In the genomic region with DNA sequence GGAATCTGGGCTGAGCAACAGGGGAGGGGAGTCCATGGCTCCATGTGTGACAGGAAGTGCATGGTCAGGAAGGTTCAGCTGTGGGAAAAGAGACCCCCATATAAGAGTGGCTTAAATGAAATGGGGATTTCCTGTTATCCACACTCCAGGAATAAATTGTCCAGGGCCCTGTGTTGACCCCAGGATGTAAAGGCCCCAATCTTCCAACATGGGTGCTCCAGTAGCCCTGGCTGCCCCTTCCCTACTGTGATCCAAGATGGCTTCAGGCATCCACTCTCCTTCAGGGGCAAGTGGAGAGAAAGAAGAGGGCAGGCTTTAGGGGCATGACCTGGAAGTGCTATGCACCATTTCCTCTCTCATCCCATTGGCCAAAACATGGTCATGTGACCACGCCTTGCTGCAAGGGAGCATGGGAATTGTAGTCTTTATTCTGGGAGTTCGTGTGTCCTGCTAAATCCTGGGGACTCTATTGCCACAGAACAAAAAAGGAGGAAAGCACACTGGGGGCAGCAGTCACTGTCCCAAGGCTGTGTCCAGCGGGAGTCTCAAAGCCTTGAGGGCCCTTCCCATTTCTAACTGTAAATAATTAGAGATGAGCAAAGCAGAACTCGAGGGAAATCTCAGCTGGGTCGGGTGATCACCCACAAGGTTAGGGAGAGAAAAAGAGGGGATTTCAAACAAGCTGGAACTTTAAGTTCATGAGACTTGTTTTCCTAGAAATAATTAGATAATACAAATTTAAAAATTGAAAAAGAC, we compare ENCODE assay signal across 9 cellular contexts.
DNase-seq lines count a peak whose midpoint lies in the region; ATAC-seq and TF ChIP-seq lines count a peak whose summit lies in the region.
"Had no signal": no experiment of that assay in that cellular context is flagged by ENCODE, and none has a peak within 500 bp of the region (broad histone marks: within the 10 kb centered on the region; RNA-seq: fewer than 3 reads in every experiment).

No MANE protein-coding gene starts in this region.

- TF ChIP-seq CTCF in LNCaP clone FGC (IDR thresholded peaks at IDR 0.05; ENCODE audit: control insufficient read depth, extremely low read depth, insufficient read depth), result no peak
- no peak for TF ChIP-seq CTCF in activated CD8-positive, alpha-beta T cell treated with anti-CD3 and anti-CD28 coated beads for 36 hours (IDR thresholded peaks at IDR 0.05)

- CTCF ChIA-PET in activated CD8-positive, alpha-beta T cell treated with anti-CD3 and anti-CD28 coated beads for 36 hours (lab: Charles Lee), result interaction anchor here (1.6 kb wide), 1 partner anchor 13 kb away, joined by 4 read pairs; no protein-coding TSS in a partner anchor

- DNase-seq in activated T-cell treated with anti-CD3 and anti-CD28 coated beads, Interleukin-2, amount 50 U/mL, for 48 hours, result peak; percentile 32 to 46
- no peak for DNase-seq in activated T-cell treated with anti-CD3 and anti-CD28 coated beads, Interleukin-2, amount 50 U/mL, for 24 hours
- DNase-seq in LNCaP clone FGC (ENCODE audit: low read depth) (peak; percentile 61), retina (peak; percentile 34), NCI-H2107 treated with DMSO at 0.1 percent for 48 hours (lab: John Stamatoyannopoulos, UW; ENCODE audit: unreplicated experiment) (no peak), activated gamma-delta T cell (lab: John Stamatoyannopoulos, UW) (no peak)
- peak; percentile 56 for DNase-seq in activated CD8-positive, alpha-beta T cell treated with anti-CD3 and anti-CD28 coated beads for 36 hours
- DNase-seq: CD8-positive, alpha-beta T cell had no signal

- no peaks in the 10 kb centered on the region for H3K36me3 Mint-ChIP-seq in activated T-cell treated with anti-CD3 and anti-CD28 coated beads, Interleukin-2, amount 50 U/mL, for 24 hours (ENCODE audit: low read depth)
- H3K36me3 Mint-ChIP-seq in activated CD8-positive, alpha-beta T cell treated with anti-CD3 and anti-CD28 coated beads for 36 hours (ENCODE audit: low read depth), result no peaks in the 10 kb centered on the region
- H3K36me3 Mint-ChIP-seq: CD8-positive, alpha-beta T cell had no signal

- intact Hi-C loops in activated CD8-positive, alpha-beta T cell treated with anti-CD3 and anti-CD28 coated beads for 36 hours (cut with micrococcal nuclease), result no loop called here

- H3K27me3 Mint-ChIP-seq in activated T-cell treated with anti-CD3 and anti-CD28 coated beads, Interleukin-2, amount 50 U/mL, for 24 hours, result peaks cover 6% of the 10 kb centered on the region
- peaks cover 5% of the 10 kb centered on the region for H3K27me3 Mint-ChIP-seq in activated CD8-positive, alpha-beta T cell treated with anti-CD3 and anti-CD28 coated beads for 36 hours

- H3K4me1 Mint-ChIP-seq in activated T-cell treated with anti-CD3 and anti-CD28 coated beads, Interleukin-2, amount 50 U/mL, for 24 hours (ENCODE audit: low read depth), result peaks cover 6% of the 10 kb centered on the region
- peaks cover 5% of the 10 kb centered on the region for H3K4me1 Mint-ChIP-seq in activated CD8-positive, alpha-beta T cell treated with anti-CD3 and anti-CD28 coated beads for 36 hours (ENCODE audit: low read depth)

- ATAC-seq in activated CD8-positive, alpha-beta T cell treated with anti-CD3 and anti-CD28 coated beads for 36 hours, result peak; percentile 70
- ATAC-seq in HG03378 (IDR thresholded peaks at IDR 0.05; ENCODE audit: unreplicated experiment), result no peak
- ATAC-seq: CD8-positive, alpha-beta T cell had no signal

- H3K27ac Mint-ChIP-seq in activated T-cell treated with anti-CD3 and anti-CD28 coated beads, Interleukin-2, amount 50 U/mL, for 24 hours, result no peak overlapping the region
- no peak overlapping the region for H3K27ac Mint-ChIP-seq in activated CD8-positive, alpha-beta T cell treated with anti-CD3 and anti-CD28 coated beads for 36 hours
- H3K27ac Mint-ChIP-seq: CD8-positive, alpha-beta T cell had no signal

- H3K4me3 ChIP-seq in LNCaP clone FGC (ENCODE audit: low read depth, low read length), result peak overlapping the region; percentile 32

- no peak overlapping the region for H3K4me3 Mint-ChIP-seq in activated T-cell treated with anti-CD3 and anti-CD28 coated beads, Interleukin-2, amount 50 U/mL, for 24 hours
- peak overlapping the region; percentile 5 for H3K4me3 Mint-ChIP-seq in activated CD8-positive, alpha-beta T cell treated with anti-CD3 and anti-CD28 coated beads for 36 hours
- H3K4me3 Mint-ChIP-seq: CD8-positive, alpha-beta T cell had no signal

- H3K9me3 Mint-ChIP-seq in activated T-cell treated with anti-CD3 and anti-CD28 coated beads, Interleukin-2, amount 50 U/mL, for 24 hours, result no peaks in the 10 kb centered on the region
- no peaks in the 10 kb centered on the region for H3K9me3 Mint-ChIP-seq in activated CD8-positive, alpha-beta T cell treated with anti-CD3 and anti-CD28 coated beads for 36 hours

- POLR2A ChIA-PET in activated CD8-positive, alpha-beta T cell treated with anti-CD3 and anti-CD28 coated beads for 36 hours (lab: Charles Lee), result no interaction called here

Comparison
In these comparisons a context has a peak if more than half of its experiments do, and no peak if none do; other contexts are left out.
1. DNase-seq: peak in activated T-cell treated with anti-CD3 and anti-CD28 coated beads, Interleukin-2, amount 50 U/mL, for 48 hours (2 of 2), LNCaP clone FGC (single experiment), activated CD8-positive, alpha-beta T cell treated with anti-CD3 and anti-CD28 coated beads for 36 hours (single experiment) and retina (single experiment); none in activated T-cell treated with anti-CD3 and anti-CD28 coated beads, Interleukin-2, amount 50 U/mL, for 24 hours (single experiment), NCI-H2107 treated with DMSO at 0.1 percent for 48 hours (single experiment) and activated gamma-delta T cell (single experiment).